ENCODE assay signal across 20 cellular contexts in genomic region chr10:95574649-95575365, GRCh38.
"Had no signal": no experiment of that assay in that cellular context is flagged by ENCODE, and none has a peak within 500 bp of the region (broad histone marks: within the 10 kb centered on the region; RNA-seq: fewer than 3 reads in every experiment).

No MANE protein-coding gene starts in this region.

- H3K4me1 ChIP-seq: breast epithelium, spleen, testis, transverse colon had no signal

- H3K27me3 ChIP-seq: breast epithelium, ovary, testis, transverse colon had no signal

- ATAC-seq: activated naive CD8-positive, alpha-beta T cell treated with anti-CD3 and anti-CD28 coated beads, Interleukin-2, amount 50 U/mL, for 24 hours; left lobe of liver; naive thymus-derived CD4-positive, alpha-beta T cell had no signal

- H3K36me3 ChIP-seq: breast epithelium, ovary, spleen, transverse colon had no signal

- H3K27ac ChIP-seq: breast epithelium, ovary, spleen, testis, transverse colon had no signal

- H3K4me3 ChIP-seq: breast epithelium, ovary, spleen, testis, transverse colon had no signal

- H3K9me3 ChIP-seq: breast epithelium, ovary, spleen, testis, transverse colon had no signal

- DNase-seq: activated CD4-positive, alpha-beta memory T cell treated with anti-CD3 and anti-CD28 coated beads for 36 hours; activated CD4-positive, alpha-beta T cell treated with anti-CD3 and anti-CD28 coated beads, Interleukin-2, amount 10 ng/mL, durations not matched to agents 24 days and 14 days; activated CD4-positive, CD25-positive, alpha-beta regulatory T cell treated with anti-CD3 and anti-CD28 coated beads, Interleukin-2, amount 50 U/mL, for 72 hours; activated CD8-positive, alpha-beta memory T cell treated with anti-CD3 and anti-CD28 coated beads, Interleukin-2, amount 50 U/mL, for 4 hours; activated naive CD8-positive, alpha-beta T cell treated with anti-CD3 and anti-CD28 coated beads, Interleukin-2, amount 50 U/mL, for 24 hours; activated T-cell treated with anti-CD3 and anti-CD28 coated beads, Interleukin-2, amount 50 U/mL, for 1 hour; amygdala; dermis blood vessel endothelial cell; effector memory CD4-positive, alpha-beta T cell; head of caudate nucleus; kidney glomerular epithelial cell; naive thymus-derived CD4-positive, alpha-beta T cell; ovary; spleen; stimulated activated naive CD4-positive, alpha-beta T cell treated with Interleukin-2 at 50 U/mL for 16 hours; T-helper 2 cell; testis; transverse colon had no signal
